11 cellular contexts compared by ENCODE assay signal in the genomic region with DNA sequence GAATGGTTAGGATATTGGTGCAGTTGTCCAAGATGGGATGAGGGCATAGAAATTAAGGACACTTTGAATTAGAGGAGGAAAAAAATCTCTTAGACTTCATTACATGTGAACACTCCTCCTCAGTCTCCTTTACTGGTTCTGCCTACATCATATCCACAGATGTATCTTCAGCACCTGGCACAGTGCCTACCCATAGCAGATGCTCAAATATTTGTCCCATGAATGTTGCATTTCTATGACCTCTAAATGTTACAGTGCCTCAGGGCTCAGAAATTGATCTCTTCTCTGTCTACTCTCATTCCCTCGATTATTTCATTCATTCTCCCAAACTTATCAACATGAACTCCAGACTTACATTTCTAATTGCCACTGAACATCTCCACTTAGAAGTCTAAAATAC. TPM values are rescaled to one million over a fixed set of nuclear protein-coding genes. Genes with fewer than 3 reads are reported as not detected.
DNase-seq lines count a peak whose midpoint lies in the region; ATAC-seq and TF ChIP-seq lines count a peak whose summit lies in the region.
"Had no signal": no experiment of that assay in that cellular context is flagged by ENCODE, and none has a peak within 500 bp of the region (broad histone marks: within the 10 kb centered on the region; RNA-seq: fewer than 3 reads in every experiment).

No MANE protein-coding gene starts in this region.

- TF ChIP-seq CTCF in cardiac fibroblast (IDR thresholded peaks at IDR 0.05; ENCODE audit: low read depth, low read length) = no peak
- TF ChIP-seq CTCF in GM10248 (IDR thresholded peaks at IDR 0.05; ENCODE audit: control extremely low read depth, extremely low read depth, low read depth, missing control alignments) = no peak

- H3K4me3 ChIP-seq in cardiac fibroblast (replicated peaks in 1 of 2; ENCODE audit: low read depth in 2 of 2, low read length in 2 of 2) = no peak overlapping the region
- H3K4me3 ChIP-seq: GM12878 had no signal

- ATAC-seq in HG03139 (IDR thresholded peaks at IDR 0.05; ENCODE audit: unreplicated experiment) (no peak), HG03565 (IDR thresholded peaks at IDR 0.05; ENCODE audit: unreplicated experiment) (no peak)
- ATAC-seq: GM12878, left ventricle myocardium superior had no signal

- POLR2A ChIA-PET in GM10248 (lab: Yijun Ruan, JAX) = no interaction called here

- CTCF ChIA-PET in GM10248 (lab: Yijun Ruan, JAX) = interaction anchor here (0.6 to 1.0 kb wide), 2 partner anchors 12 to 13 kb away, joined by 3 to 4 read pairs; no protein-coding TSS in a partner anchor

- DNase-seq in NCI-H345 (lab: John Stamatoyannopoulos, UW) (peak; percentile 20), NCI-H345 treated with DMSO at 0.1 percent for 48 hours (lab: John Stamatoyannopoulos, UW; ENCODE audit: unreplicated experiment) (no peak), NCI-H226 (peak; percentile 46), cardiac fibroblast (ENCODE audit: low read depth in 2 of 2) (peak; percentile 20 to 46), myocyte (ENCODE audit: low read depth) (peak; percentile 69), GM10248 (ENCODE audit: extremely low spot score) (no peak)
- DNase-seq: activated gamma-delta T cell, left ventricle myocardium superior had no signal

RNA-seq across cellular contexts. Expression of a gene that starts 17.1 kb away (rescaled TPM):
- not detected in 2 replicates for total RNA-seq in myocyte
- polyA plus RNA-seq in myocyte (2012) = 0.09 TPM
- total RNA-seq: GM12878 had no signal

Comparison
In these comparisons a context has a peak if more than half of its experiments do, and no peak if none do; other contexts are left out.
1. DNase-seq: peak in NCI-H345 (single experiment), NCI-H226 (single experiment), cardiac fibroblast (2 of 2) and myocyte (single experiment); none in NCI-H345 treated with DMSO at 0.1 percent for 48 hours (single experiment) and GM10248 (single experiment).